ENCODE assay signal across 26 cellular contexts in the genomic region with DNA sequence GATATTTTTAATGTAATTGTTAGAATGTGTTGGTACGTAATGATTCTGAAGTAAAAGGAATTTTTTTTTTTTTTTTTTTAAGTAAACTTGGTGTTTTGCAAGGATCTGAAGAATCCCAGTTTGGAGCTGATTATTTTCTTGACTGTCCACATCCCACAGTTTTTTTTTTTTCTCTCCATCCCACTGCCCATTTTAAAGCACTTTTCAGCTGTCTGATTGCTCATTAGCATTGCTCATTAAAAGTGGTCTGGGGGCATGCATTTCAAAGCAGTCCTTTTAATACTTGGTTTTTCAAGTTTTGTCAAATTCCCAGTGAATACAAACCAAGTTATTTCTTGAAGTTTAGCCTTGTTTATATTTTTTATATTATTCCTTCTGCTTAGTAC. TPM values are rescaled to one million over a fixed set of nuclear protein-coding genes. Genes with fewer than 3 reads are reported as not detected.
"Had no signal": no experiment of that assay in that cellular context is flagged by ENCODE, and none has a peak within 500 bp of the region (broad histone marks: within the 10 kb centered on the region; RNA-seq: fewer than 3 reads in every experiment).

No MANE protein-coding gene starts in this region.

- H3K4me3 Mint-ChIP-seq: memory B cell; naive B cell; nephron progenitor cell; stimulated activated naive B cell treated with anti-CD40 and anti-IgM and Interleukin-4, amounts not matched to agents 10 μg/mL and 1 μg/mL and 100 μg/mL, for 72 hours; stimulated activated naive CD8-positive, alpha-beta T cell treated with anti-CD3 and anti-CD28 coated beads, Interleukin-15, amount 100 ng/mL, for 72 hours had no signal

- H3K27me3 ChIP-seq: esophagus muscularis mucosa, gastrocnemius medialis, neutrophil, right atrium auricular region, sigmoid colon, suprapubic skin, tibial nerve, upper lobe of right lung, vagina had no signal

- H3K9me3 ChIP-seq: esophagus muscularis mucosa, gastrocnemius medialis, left ventricle myocardium inferior, lower lobe of right lung, neutrophil, right atrium auricular region, sigmoid colon, suprapubic skin, tibial nerve, upper lobe of right lung, vagina had no signal

- H3K27ac Mint-ChIP-seq: memory B cell; nephron progenitor cell; stimulated activated naive B cell treated with anti-CD40 and anti-IgM and Interleukin-4, amounts not matched to agents 10 μg/mL and 1 μg/mL and 100 μg/mL, for 72 hours; stimulated activated naive CD8-positive, alpha-beta T cell treated with anti-CD3 and anti-CD28 coated beads, Interleukin-15, amount 100 ng/mL, for 72 hours had no signal

- H3K27ac ChIP-seq: epithelial cell of prostate, esophagus muscularis mucosa, gastrocnemius medialis, left ventricle myocardium inferior, lower lobe of right lung, neutrophil, right atrium auricular region, sigmoid colon, skin epidermis, suprapubic skin, upper lobe of right lung, vagina had no signal

- H3K36me3 ChIP-seq: right atrium auricular region, suprapubic skin, upper lobe of right lung, vagina had no signal

- ATAC-seq: left cardiac atrium; lower lobe of right lung; stimulated activated naive B cell treated with anti-CD40 and anti-IgM and Interleukin-4, amounts not matched to agents 10 μg/mL and 1 μg/mL and 100 μg/mL, for 72 hours; stimulated activated naive CD8-positive, alpha-beta T cell treated with anti-CD3 and anti-CD28 coated beads, Interleukin-15, amount 100 ng/mL, for 72 hours; upper lobe of right lung had no signal

- H3K4me1 Mint-ChIP-seq: memory B cell, naive B cell, nephron progenitor cell had no signal

- H3K27me3 Mint-ChIP-seq: effector memory CD8-positive, alpha-beta T cell; memory B cell; naive B cell; stimulated activated naive B cell treated with anti-CD40 and anti-IgM and Interleukin-4, amounts not matched to agents 10 μg/mL and 1 μg/mL and 100 μg/mL, for 72 hours; stimulated activated naive CD8-positive, alpha-beta T cell treated with anti-CD3 and anti-CD28 coated beads, Interleukin-15, amount 100 ng/mL, for 72 hours had no signal

- DNase-seq: gastrocnemius medialis; left cardiac atrium; left ventricle myocardium inferior; lower lobe of right lung; naive B cell; nephron progenitor cell; sigmoid colon; stimulated activated CD4-positive, alpha-beta T cell treated with anti-CD3 and anti-CD28 coated beads, Interleukin-2, amount 100 ng/mL, for 24 hours; stimulated activated CD4-positive, alpha-beta T cell treated with anti-CD3 and anti-CD28 coated beads, Interleukin-4, amount 100 ng/mL, for 4 hours; stimulated activated naive B cell treated with anti-CD40 and anti-IgM and Interleukin-4, amounts not matched to agents 10 μg/mL and 1 μg/mL and 100 μg/mL, for 72 hours; stimulated activated naive CD8-positive, alpha-beta T cell treated with anti-CD3 and anti-CD28 coated beads, Interleukin-15, amount 100 ng/mL, for 72 hours; upper lobe of right lung had no signal

- H3K9me3 Mint-ChIP-seq: effector memory CD8-positive, alpha-beta T cell; immature natural killer cell; memory B cell; naive B cell; nephron progenitor cell; stimulated activated naive B cell treated with anti-CD40 and anti-IgM and Interleukin-4, amounts not matched to agents 10 μg/mL and 1 μg/mL and 100 μg/mL, for 72 hours; stimulated activated naive CD8-positive, alpha-beta T cell treated with anti-CD3 and anti-CD28 coated beads, Interleukin-15, amount 100 ng/mL, for 72 hours had no signal

- H3K4me1 ChIP-seq: esophagus muscularis mucosa, lower lobe of right lung, sigmoid colon, upper lobe of right lung, vagina had no signal

- H3K4me3 ChIP-seq: esophagus muscularis mucosa, gastrocnemius medialis, left ventricle myocardium inferior, lower lobe of right lung, right atrium auricular region, sigmoid colon, skin epidermis, suprapubic skin, tibial nerve, upper lobe of right lung, vagina had no signal

RNA-seq across cellular contexts. Expression of a gene that starts 44.1 kb away (rescaled TPM):
- total RNA-seq: fibroblast of villous mesenchyme, osteoblast had no signal
- polyA plus RNA-seq: keratinocyte had no signal
